1 cellular context compared by ENCODE assay signal in the genomic region with DNA sequence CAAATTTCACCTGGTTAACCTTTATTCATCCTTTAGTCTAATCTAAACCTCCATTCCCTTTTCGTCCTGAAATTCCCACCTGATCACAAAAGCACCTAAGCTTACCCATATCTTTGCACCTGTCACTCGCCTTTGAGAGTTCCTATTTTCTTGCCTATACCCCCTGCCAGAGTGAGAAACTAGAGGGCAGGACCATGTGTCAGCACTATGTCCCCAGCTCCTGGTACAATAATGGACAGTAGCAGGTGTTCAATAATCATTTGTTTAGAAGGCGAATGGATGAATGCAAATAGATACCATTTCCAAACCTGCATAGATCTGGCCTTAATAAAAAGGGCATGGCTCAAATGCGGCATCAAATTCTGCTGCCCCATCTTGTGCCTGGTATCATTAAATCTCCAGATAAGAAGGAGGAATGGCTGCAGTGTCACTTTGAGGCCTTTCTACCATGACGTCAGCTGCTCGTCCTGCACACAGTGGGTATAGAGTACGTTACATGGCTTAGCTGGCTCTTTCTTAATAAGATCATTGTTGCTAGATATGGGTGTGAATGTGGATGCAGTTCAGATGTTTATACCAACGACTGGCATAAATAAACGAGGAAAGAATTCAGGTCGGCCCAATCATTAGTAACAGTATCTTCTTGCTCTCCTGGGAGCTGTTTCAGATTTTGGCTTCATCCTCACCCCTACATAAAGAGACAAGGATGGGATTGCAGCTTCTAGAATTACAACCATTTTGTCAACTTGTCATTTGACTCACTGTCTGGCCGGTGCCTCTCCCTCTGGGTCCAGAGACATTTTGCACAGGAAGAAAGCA.
TF ChIP-seq lines count a peak whose summit lies in the region.

No MANE protein-coding gene starts in this region.

TF ChIP-seq in H1, 55 proteins besides CTCF, POLR2A, EP300 and RAD21 (continued from another document):
- TF ChIP-seq, protein P1, sequence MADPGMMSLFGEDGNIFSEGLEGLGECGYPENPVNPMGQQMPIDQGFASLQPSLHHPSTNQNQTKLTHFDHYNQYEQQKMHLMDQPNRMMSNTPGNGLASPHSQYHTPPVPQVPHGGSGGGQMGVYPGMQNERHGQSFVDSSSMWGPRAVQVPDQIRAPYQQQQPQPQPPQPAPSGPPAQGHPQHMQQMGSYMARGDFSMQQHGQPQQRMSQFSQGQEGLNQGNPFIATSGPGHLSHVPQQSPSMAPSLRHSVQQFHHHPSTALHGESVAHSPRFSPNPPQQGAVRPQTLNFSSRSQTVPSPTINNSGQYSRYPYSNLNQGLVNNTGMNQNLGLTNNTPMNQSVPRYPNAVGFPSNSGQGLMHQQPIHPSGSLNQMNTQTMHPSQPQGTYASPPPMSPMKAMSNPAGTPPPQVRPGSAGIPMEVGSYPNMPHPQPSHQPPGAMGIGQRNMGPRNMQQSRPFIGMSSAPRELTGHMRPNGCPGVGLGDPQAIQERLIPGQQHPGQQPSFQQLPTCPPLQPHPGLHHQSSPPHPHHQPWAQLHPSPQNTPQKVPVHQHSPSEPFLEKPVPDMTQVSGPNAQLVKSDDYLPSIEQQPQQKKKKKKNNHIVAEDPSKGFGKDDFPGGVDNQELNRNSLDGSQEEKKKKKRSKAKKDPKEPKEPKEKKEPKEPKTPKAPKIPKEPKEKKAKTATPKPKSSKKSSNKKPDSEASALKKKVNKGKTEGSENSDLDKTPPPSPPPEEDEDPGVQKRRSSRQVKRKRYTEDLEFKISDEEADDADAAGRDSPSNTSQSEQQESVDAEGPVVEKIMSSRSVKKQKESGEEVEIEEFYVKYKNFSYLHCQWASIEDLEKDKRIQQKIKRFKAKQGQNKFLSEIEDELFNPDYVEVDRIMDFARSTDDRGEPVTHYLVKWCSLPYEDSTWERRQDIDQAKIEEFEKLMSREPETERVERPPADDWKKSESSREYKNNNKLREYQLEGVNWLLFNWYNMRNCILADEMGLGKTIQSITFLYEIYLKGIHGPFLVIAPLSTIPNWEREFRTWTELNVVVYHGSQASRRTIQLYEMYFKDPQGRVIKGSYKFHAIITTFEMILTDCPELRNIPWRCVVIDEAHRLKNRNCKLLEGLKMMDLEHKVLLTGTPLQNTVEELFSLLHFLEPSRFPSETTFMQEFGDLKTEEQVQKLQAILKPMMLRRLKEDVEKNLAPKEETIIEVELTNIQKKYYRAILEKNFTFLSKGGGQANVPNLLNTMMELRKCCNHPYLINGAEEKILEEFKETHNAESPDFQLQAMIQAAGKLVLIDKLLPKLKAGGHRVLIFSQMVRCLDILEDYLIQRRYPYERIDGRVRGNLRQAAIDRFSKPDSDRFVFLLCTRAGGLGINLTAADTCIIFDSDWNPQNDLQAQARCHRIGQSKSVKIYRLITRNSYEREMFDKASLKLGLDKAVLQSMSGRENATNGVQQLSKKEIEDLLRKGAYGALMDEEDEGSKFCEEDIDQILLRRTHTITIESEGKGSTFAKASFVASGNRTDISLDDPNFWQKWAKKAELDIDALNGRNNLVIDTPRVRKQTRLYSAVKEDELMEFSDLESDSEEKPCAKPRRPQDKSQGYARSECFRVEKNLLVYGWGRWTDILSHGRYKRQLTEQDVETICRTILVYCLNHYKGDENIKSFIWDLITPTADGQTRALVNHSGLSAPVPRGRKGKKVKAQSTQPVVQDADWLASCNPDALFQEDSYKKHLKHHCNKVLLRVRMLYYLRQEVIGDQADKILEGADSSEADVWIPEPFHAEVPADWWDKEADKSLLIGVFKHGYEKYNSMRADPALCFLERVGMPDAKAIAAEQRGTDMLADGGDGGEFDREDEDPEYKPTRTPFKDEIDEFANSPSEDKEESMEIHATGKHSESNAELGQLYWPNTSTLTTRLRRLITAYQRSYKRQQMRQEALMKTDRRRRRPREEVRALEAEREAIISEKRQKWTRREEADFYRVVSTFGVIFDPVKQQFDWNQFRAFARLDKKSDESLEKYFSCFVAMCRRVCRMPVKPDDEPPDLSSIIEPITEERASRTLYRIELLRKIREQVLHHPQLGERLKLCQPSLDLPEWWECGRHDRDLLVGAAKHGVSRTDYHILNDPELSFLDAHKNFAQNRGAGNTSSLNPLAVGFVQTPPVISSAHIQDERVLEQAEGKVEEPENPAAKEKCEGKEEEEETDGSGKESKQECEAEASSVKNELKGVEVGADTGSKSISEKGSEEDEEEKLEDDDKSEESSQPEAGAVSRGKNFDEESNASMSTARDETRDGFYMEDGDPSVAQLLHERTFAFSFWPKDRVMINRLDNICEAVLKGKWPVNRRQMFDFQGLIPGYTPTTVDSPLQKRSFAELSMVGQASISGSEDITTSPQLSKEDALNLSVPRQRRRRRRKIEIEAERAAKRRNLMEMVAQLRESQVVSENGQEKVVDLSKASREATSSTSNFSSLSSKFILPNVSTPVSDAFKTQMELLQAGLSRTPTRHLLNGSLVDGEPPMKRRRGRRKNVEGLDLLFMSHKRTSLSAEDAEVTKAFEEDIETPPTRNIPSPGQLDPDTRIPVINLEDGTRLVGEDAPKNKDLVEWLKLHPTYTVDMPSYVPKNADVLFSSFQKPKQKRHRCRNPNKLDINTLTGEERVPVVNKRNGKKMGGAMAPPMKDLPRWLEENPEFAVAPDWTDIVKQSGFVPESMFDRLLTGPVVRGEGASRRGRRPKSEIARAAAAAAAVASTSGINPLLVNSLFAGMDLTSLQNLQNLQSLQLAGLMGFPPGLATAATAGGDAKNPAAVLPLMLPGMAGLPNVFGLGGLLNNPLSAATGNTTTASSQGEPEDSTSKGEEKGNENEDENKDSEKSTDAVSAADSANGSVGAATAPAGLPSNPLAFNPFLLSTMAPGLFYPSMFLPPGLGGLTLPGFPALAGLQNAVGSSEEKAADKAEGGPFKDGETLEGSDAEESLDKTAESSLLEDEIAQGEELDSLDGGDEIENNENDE (IDR thresholded peaks at IDR 0.05; ENCODE audit: insufficient replicate concordance, low read length), result no peak
- no peak for TF ChIP-seq NRF1 (IDR thresholded peaks at IDR 0.05; ENCODE audit: low read depth, low read length)
